1 cellular context compared by ENCODE assay signal in the genomic region with DNA sequence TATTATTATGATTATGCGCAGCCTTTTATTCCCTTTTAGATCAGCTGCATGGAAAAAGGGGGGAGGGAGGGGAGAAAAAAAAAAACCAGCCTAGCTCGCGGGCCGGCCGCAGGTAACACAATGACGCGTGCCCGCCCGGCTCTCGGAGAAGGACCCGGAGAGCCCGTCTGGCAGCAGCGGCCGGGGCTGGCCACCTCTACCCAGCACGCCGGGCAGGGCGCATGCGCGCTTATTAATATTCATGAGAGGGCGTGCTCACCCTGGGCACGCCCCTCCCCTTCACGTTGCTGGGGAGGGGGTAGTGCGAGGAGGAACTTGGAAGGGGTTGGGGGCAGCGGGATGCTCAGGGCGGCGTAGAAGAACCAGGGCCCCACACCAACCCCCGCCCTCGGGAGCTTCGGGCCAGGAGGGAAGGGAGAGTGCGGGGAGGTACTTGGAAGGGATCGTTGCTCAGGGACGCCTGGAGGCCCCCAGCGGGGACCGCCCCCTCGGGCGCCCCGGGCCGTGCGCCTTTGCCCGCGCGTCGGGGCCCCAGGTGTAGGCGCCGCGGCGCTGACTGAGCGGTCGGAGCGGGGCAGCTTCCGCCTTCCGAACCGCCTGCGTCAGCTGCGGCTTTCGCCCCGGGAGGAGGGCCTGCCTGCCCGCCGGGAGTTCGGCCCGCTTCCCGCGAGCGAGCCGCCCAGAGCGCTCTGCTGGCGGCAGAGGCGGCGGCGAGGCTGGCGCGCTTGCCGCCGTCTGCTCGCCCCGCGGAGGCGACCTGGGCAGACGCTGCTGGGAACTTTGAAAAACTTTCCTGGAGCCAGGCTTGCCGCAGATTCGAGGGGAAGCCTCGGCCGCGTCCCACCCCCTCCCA.
TF ChIP-seq lines count a peak whose summit lies in the region.

Gene JAG1 (minus strand): TSS at position 169 of the 853 bp plus-strand sequence. CDS start 469 bp downstream, outside the sequence.

TF ChIP-seq in K562, 482 proteins besides CTCF, POLR2A, EP300 and RAD21 (continued from another document and continues in another):
- TF ChIP-seq, protein P1, sequence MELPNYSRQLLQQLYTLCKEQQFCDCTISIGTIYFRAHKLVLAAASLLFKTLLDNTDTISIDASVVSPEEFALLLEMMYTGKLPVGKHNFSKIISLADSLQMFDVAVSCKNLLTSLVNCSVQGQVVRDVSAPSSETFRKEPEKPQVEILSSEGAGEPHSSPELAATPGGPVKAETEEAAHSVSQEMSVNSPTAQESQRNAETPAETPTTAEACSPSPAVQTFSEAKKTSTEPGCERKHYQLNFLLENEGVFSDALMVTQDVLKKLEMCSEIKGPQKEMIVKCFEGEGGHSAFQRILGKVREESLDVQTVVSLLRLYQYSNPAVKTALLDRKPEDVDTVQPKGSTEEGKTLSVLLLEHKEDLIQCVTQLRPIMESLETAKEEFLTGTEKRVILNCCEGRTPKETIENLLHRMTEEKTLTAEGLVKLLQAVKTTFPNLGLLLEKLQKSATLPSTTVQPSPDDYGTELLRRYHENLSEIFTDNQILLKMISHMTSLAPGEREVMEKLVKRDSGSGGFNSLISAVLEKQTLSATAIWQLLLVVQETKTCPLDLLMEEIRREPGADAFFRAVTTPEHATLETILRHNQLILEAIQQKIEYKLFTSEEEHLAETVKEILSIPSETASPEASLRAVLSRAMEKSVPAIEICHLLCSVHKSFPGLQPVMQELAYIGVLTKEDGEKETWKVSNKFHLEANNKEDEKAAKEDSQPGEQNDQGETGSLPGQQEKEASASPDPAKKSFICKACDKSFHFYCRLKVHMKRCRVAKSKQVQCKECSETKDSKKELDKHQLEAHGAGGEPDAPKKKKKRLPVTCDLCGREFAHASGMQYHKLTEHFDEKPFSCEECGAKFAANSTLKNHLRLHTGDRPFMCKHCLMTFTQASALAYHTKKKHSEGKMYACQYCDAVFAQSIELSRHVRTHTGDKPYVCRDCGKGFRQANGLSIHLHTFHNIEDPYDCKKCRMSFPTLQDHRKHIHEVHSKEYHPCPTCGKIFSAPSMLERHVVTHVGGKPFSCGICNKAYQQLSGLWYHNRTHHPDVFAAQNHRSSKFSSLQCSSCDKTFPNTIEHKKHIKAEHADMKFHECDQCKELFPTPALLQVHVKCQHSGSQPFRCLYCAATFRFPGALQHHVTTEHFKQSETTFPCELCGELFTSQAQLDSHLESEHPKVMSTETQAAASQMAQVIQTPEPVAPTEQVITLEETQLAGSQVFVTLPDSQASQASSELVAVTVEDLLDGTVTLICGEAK (IDR thresholded peaks at IDR 0.05): no peak
- TF ChIP-seq, protein P1 (CRISPR knock-in tag; IDR thresholded peaks at IDR 0.05): no peak
- TF ChIP-seq SIN3A (IDR thresholded peaks at IDR 0.05; ENCODE audit: borderline replicate concordance in 2 of 2, control insufficient read depth in 1 of 2, low read depth in 2 of 2, low read length in 2 of 2) (no peak), MAZ (CRISPR knock-in tag; conservative IDR thresholded peaks at IDR 0.05 in 1 of 2, IDR thresholded peaks at IDR 0.05 in 1 of 2) (peak in 1 of 2 experiments; percentile 49; a peak in 2 of 4 replicates), MBD1 (CRISPR knock-in tag; IDR thresholded peaks at IDR 0.05) (no peak), GABPB1 (CRISPR knock-in tag; IDR thresholded peaks at IDR 0.05) (no peak), ATF6 (CRISPR knock-in tag; IDR thresholded peaks at IDR 0.05) (no peak), ZNF707 (CRISPR knock-in tag; conservative IDR thresholded peaks at IDR 0.05) (no peak), SNRNP70 (optimal IDR thresholded peaks at IDR 0.05; ENCODE audit: low read depth, low read length) (no peak), CEBPG (CRISPR knock-in tag; IDR thresholded peaks at IDR 0.05) (no peak), CEBPG (tag; conservative IDR thresholded peaks at IDR 0.05 in 1 of 2, IDR thresholded peaks at IDR 0.05 in 1 of 2) (no peak), RNF2 (IDR thresholded peaks at IDR 0.05) (no peak), XRCC5 (IDR thresholded peaks at IDR 0.05; ENCODE audit: low read depth, low read length) (no peak), PCBP2 (IDR thresholded peaks at IDR 0.05; ENCODE audit: low read depth, low read length, poor library complexity, severe bottlenecking) (no peak), RBBP5 (IDR thresholded peaks at IDR 0.05; ENCODE audit: borderline replicate concordance, insufficient read depth, low read length, poor library complexity, severe bottlenecking) (peak; percentile 35), GTF3C2 (IDR thresholded peaks at IDR 0.05; ENCODE audit: borderline replicate concordance, extremely low read depth, insufficient read length) (no peak), SP1 (CRISPR knock-in tag; IDR thresholded peaks at IDR 0.05) (no peak), ZNF253 (CRISPR knock-in tag; conservative IDR thresholded peaks at IDR 0.05) (no peak), NFIC (IDR thresholded peaks at IDR 0.05) (peak; percentile 46), ZNF143 (CRISPR knock-in tag; IDR thresholded peaks at IDR 0.05) (no peak), HNRNPLL (IDR thresholded peaks at IDR 0.05; ENCODE audit: low read depth, low read length, poor library complexity, severe bottlenecking) (no peak), GATAD2B (IDR thresholded peaks at IDR 0.05; ENCODE audit: borderline replicate concordance) (no peak), NBN (IDR thresholded peaks at IDR 0.05; ENCODE audit: low read depth) (no peak), CC2D1A (IDR thresholded peaks at IDR 0.05) (no peak)
- TF ChIP-seq, protein P2, sequence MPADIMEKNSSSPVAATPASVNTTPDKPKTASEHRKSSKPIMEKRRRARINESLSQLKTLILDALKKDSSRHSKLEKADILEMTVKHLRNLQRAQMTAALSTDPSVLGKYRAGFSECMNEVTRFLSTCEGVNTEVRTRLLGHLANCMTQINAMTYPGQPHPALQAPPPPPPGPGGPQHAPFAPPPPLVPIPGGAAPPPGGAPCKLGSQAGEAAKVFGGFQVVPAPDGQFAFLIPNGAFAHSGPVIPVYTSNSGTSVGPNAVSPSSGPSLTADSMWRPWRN (IDR thresholded peaks at IDR 0.05; ENCODE audit: low read depth): no peak
- TF ChIP-seq, protein P3, sequence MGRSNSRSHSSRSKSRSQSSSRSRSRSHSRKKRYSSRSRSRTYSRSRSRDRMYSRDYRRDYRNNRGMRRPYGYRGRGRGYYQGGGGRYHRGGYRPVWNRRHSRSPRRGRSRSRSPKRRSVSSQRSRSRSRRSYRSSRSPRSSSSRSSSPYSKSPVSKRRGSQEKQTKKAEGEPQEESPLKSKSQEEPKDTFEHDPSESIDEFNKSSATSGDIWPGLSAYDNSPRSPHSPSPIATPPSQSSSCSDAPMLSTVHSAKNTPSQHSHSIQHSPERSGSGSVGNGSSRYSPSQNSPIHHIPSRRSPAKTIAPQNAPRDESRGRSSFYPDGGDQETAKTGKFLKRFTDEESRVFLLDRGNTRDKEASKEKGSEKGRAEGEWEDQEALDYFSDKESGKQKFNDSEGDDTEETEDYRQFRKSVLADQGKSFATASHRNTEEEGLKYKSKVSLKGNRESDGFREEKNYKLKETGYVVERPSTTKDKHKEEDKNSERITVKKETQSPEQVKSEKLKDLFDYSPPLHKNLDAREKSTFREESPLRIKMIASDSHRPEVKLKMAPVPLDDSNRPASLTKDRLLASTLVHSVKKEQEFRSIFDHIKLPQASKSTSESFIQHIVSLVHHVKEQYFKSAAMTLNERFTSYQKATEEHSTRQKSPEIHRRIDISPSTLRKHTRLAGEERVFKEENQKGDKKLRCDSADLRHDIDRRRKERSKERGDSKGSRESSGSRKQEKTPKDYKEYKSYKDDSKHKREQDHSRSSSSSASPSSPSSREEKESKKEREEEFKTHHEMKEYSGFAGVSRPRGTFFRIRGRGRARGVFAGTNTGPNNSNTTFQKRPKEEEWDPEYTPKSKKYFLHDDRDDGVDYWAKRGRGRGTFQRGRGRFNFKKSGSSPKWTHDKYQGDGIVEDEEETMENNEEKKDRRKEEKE (IDR thresholded peaks at IDR 0.05; ENCODE audit: borderline replicate concordance in 1 of 2, control insufficient read depth in 1 of 2, low read depth in 2 of 2, low read length in 1 of 2): no peak
- TF ChIP-seq, protein P4, sequence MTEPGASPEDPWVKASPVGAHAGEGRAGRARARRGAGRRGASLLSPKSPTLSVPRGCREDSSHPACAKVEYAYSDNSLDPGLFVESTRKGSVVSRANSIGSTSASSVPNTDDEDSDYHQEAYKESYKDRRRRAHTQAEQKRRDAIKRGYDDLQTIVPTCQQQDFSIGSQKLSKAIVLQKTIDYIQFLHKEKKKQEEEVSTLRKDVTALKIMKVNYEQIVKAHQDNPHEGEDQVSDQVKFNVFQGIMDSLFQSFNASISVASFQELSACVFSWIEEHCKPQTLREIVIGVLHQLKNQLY (CRISPR knock-in tag; conservative IDR thresholded peaks at IDR 0.05): no peak
- TF ChIP-seq, protein P5, sequence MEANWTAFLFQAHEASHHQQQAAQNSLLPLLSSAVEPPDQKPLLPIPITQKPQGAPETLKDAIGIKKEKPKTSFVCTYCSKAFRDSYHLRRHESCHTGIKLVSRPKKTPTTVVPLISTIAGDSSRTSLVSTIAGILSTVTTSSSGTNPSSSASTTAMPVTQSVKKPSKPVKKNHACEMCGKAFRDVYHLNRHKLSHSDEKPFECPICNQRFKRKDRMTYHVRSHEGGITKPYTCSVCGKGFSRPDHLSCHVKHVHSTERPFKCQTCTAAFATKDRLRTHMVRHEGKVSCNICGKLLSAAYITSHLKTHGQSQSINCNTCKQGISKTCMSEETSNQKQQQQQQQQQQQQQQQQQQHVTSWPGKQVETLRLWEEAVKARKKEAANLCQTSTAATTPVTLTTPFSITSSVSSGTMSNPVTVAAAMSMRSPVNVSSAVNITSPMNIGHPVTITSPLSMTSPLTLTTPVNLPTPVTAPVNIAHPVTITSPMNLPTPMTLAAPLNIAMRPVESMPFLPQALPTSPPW (CRISPR knock-in tag; IDR thresholded peaks at IDR 0.05): peak; percentile 59
